Comparison of ENCODE assay signal across 8 cellular contexts in the genomic region with DNA sequence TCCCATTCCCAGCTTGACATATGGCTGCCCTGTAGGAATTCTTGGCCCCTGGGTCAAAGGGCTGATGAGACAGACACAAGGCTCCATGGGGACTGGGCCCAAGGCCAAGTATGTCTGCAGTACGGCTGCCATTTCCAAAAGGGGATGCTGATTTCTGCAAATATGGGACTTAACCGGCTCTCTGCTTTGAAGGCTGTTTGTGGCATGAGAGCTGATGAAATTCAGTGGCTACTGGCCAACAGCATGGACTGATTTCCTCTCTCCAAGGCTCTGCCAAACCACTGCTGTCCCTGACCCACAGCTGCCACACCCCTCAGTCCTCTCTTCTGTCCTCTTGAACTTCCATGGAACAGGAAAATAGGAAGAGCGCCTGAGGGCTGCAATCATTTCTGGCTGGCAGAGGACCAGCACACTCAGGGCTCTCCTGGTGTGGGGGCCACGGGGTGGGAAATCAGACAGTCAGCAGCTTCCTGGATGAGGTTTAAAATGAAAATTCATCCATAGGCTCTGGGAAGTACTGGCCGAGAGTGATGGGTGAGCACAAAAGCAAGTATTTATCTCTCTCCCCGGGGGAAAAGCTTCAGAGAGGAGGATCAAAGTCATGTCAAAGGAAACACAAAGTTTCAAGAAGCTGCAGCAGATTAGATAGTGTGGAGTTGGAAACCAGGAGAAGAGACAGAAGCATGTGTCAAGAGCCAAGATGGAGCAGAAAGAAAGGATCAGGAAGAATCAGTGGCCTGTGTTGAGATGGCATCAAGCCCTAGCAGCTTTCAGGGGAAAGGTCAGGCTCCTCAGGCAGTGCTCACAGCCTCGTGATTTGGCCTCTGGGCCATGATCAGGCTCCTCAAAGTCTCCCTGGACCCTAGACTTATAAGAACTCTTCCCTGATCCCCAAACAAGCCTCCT.
DNase-seq lines count a peak whose midpoint lies in the region; ATAC-seq and TF ChIP-seq lines count a peak whose summit lies in the region.

No MANE protein-coding gene starts in this region.

- DNase-seq in GM03348 (ENCODE audit: low spot score) (peak; percentile 94), SHP77 (lab: John Stamatoyannopoulos, UW) (peak; percentile 42 to 70), fibroblast of lung (ENCODE audit: low read depth in 2 of 2) (peak; percentile 95 to 99), pons (ENCODE audit: low spot score) (peak; percentile 73), MM.1S (no peak), inferior parietal cortex (ENCODE audit: extremely low spot score) (no peak)

- no peaks in the 10 kb centered on the region for H3K9me2 ChIP-seq in MM.1S (replicated peaks; ENCODE audit: insufficient read depth, low read length)

- H4K20me1 ChIP-seq in fibroblast of lung (ENCODE audit: control insufficient read depth, extremely low read depth, insufficient read depth, low read length) (no peaks in the 10 kb centered on the region), MM.1S (ENCODE audit: insufficient read depth, low read length) (no peaks in the 10 kb centered on the region)

- H3K27me3 ChIP-seq in fibroblast of lung (ENCODE audit: control insufficient read depth, insufficient read depth, low read length) = no peaks in the 10 kb centered on the region
- H3K27me3 ChIP-seq in MM.1S (replicated peaks; ENCODE audit: insufficient read depth, low read length) = no peaks in the 10 kb centered on the region

- no peak for TF ChIP-seq POLR2A in GM18505 (IDR thresholded peaks at IDR 0.05; ENCODE audit: borderline replicate concordance, extremely low read depth, insufficient read depth, insufficient read length)

- H3K4me1 ChIP-seq in fibroblast of lung (ENCODE audit: control insufficient read depth, extremely low read depth, insufficient read depth, low read length) (peaks cover 15% of the 10 kb centered on the region), MM.1S (ENCODE audit: low read length) (peaks cover 14% of the 10 kb centered on the region)

- H3K36me3 ChIP-seq in fibroblast of lung (ENCODE audit: control insufficient read depth, insufficient read depth, low read length) (peaks cover 3% of the 10 kb centered on the region), MM.1S (replicated peaks; ENCODE audit: insufficient read depth, low read length) (no peaks in the 10 kb centered on the region)

- H3F3A ChIP-seq in MM.1S (ENCODE audit: insufficient read depth, low read length) = peaks cover 13% of the 10 kb centered on the region

- H3K4me3 ChIP-seq in fibroblast of lung (replicated peaks in 1 of 4; ENCODE audit: control extremely low read depth in 1 of 4, insufficient read depth in 1 of 4, low read depth in 3 of 4, low read length in 4 of 4) (no peak overlapping the region), MM.1S (ENCODE audit: low read length) (no peak overlapping the region)

- H3K4me2 ChIP-seq in fibroblast of lung (ENCODE audit: extremely low read depth, insufficient read depth, low read length) = peak overlapping the region; percentile 62
- no peak overlapping the region for H3K4me2 ChIP-seq in MM.1S (ENCODE audit: low read depth, low read length)

- H3K9me3 ChIP-seq in fibroblast of lung (ENCODE audit: control insufficient read depth, insufficient read depth, low read depth, low read length) (no peaks in the 10 kb centered on the region), MM.1S (replicated peaks; ENCODE audit: insufficient read depth, low read length) (no peaks in the 10 kb centered on the region)

- peak overlapping the region; percentile 73 for H3K27ac ChIP-seq in fibroblast of lung (ENCODE audit: insufficient read depth, low read length)
- H3K27ac ChIP-seq in MM.1S (ENCODE audit: low read length) = no peak overlapping the region

- ATAC-seq in GM18505 (IDR thresholded peaks at IDR 0.05; ENCODE audit: unreplicated experiment) (no peak), GM21717 (IDR thresholded peaks at IDR 0.05; ENCODE audit: unreplicated experiment) (no peak)

- no peaks in the 10 kb centered on the region for H3K79me2 ChIP-seq in fibroblast of lung (ENCODE audit: control insufficient read depth, insufficient read depth, low read length)
- no peaks in the 10 kb centered on the region for H3K79me2 ChIP-seq in MM.1S (ENCODE audit: low read length)

- H2AFZ ChIP-seq in fibroblast of lung (ENCODE audit: low read length) = no peak overlapping the region
- H2AFZ ChIP-seq in MM.1S (ENCODE audit: low read length) = no peak overlapping the region

- H3K9ac ChIP-seq in fibroblast of lung (ENCODE audit: insufficient read depth, low read length) = no peak overlapping the region
- no peak overlapping the region for H3K9ac ChIP-seq in MM.1S (ENCODE audit: low read length)

- no peak for TF ChIP-seq CTCF in fibroblast of lung (conservative IDR thresholded peaks at IDR 0.05 in 1 of 2, IDR thresholded peaks at IDR 0.05 in 1 of 2; ENCODE audit: low read depth in 1 of 2, low read length in 2 of 2)
- no peak for TF ChIP-seq CTCF in MM.1S (IDR thresholded peaks at IDR 0.05; ENCODE audit: low read length)

Comparison
In these comparisons a context has a peak if more than half of its experiments do, and no peak if none do; other contexts are left out.
1. DNase-seq: peak in GM03348 (single experiment), SHP77 (2 of 2), fibroblast of lung (2 of 2) and pons (single experiment); none in MM.1S (single experiment) and inferior parietal cortex (single experiment).